ENCODE assay signal across 1 cellular context in genomic region chr11:112509300-112509699, GRCh38.
TF ChIP-seq lines count a peak whose summit lies in the region.

No MANE protein-coding gene starts in this region.

TF ChIP-seq in H1, 55 proteins besides CTCF, POLR2A, EP300 and RAD21:
- no peak for TF ChIP-seq CHD7 (IDR thresholded peaks at IDR 0.05; ENCODE audit: insufficient replicate concordance, low read length)
- TF ChIP-seq KDM1A (IDR thresholded peaks at IDR 0.05; ENCODE audit: borderline replicate concordance, low read length): no peak
- no peak for TF ChIP-seq BRCA1 (IDR thresholded peaks at IDR 0.05; ENCODE audit: low read depth, low read length)
- no peak for TF ChIP-seq EZH2 (IDR thresholded peaks at IDR 0.05; ENCODE audit: low read depth, low read length, severe bottlenecking)
- TF ChIP-seq CBX8 (IDR thresholded peaks at IDR 0.05; ENCODE audit: borderline replicate concordance, low read depth, low read length): no peak
- no peak for TF ChIP-seq USF2 (IDR thresholded peaks at IDR 0.05; ENCODE audit: low read length)
- TF ChIP-seq CHD1 (IDR thresholded peaks at IDR 0.05; ENCODE audit: low read depth, low read length): no peak
- no peak for TF ChIP-seq JUN (IDR thresholded peaks at IDR 0.05; ENCODE audit: low read depth, low read length)
- no peak for TF ChIP-seq BCL11A (IDR thresholded peaks at IDR 0.05; ENCODE audit: low read depth in 2 of 2, low read length in 2 of 2)
- no peak for TF ChIP-seq TAF1 (IDR thresholded peaks at IDR 0.05; ENCODE audit: low read depth, low read length)
- TF ChIP-seq MAX (IDR thresholded peaks at IDR 0.05): no peak
- no peak for TF ChIP-seq SIN3A (conservative IDR thresholded peaks at IDR 0.05 in 1 of 2, IDR thresholded peaks at IDR 0.05 in 1 of 2; ENCODE audit: low read depth in 1 of 2, low read length in 2 of 2)
